In the genomic region with DNA sequence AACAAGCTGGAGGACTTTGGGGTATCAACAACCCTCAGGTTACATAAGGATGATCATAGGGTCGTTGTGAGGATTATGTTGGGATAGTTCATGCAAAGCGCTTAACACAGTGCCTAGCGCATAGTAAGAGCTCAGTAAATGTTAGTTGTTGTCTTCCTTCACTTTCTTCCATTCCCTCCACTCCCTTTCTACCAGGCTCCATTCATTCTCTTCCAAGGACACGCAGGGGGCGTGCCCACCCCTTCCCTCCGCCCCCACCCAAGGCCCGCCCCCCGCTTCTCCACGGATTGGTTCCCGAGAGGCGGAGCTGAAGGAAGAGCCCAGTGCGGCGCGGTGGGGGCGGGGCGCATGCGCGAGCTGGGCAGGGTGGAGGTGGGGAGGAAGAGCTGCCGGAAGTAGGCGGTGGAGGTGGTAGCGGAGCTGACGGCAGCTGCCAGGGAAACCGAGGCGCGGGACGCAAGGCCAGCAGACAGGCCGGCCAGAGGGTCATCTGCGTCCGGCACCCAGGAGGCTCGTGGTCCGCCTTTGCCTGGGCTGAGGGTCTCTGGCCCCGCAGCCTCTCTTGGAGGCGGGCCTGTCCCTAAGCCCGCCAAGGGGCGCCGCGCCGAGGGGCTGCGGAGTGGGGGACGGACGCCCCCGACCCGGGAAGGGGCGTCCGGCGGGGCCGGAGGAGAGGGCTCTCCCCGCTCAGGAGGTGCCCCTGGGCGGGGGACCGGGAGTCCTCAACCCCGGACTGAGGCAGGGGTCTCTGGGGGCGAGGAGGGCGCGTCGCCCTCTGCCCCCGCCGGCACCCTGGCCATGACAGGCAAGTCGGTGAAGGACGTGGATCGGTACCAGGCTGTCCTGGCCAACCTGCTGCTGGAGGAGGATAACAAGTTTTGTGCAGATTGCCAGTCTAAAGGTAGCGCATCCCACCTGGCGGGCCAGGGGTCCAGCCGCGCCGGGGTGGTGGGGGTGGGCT, we compare ENCODE assay signal across 8 cellular contexts. TPM values are rescaled to one million over a fixed set of nuclear protein-coding genes. Genes with fewer than 3 reads are reported as not detected.
DNase-seq lines count a peak whose midpoint lies in the region; ATAC-seq lines count a peak whose summit lies in the region.

A gene (plus strand): TSS at position 405 of the 961 bp plus-strand sequence. CDS start 394 bp downstream, at position 799.

- peak within 1 kb of the TSS; percentile 78 to 98 (median 93) for H3K4me2 ChIP-seq in BLaER1 treated with 17β-estradiol and CSF1 and Interleukin-3, amounts not matched to agents 10 nM and 100 nM

- peak within 1 kb of the TSS; percentile 96 to 100 (median 100) for H3K4me3 ChIP-seq in BLaER1 treated with 17β-estradiol and CSF1 and Interleukin-3, amounts not matched to agents 10 nM and 100 nM

- H3K27me3 ChIP-seq in BLaER1 treated with 17β-estradiol and CSF1 and Interleukin-3, amounts not matched to agents 10 nM and 100 nM: no peaks in the 10 kb centered on the region

- peak within 1 kb of the TSS; percentile 92 to 100 (median 94) for H3K9ac ChIP-seq in BLaER1 treated with 17β-estradiol and CSF1 and Interleukin-3, amounts not matched to agents 10 nM and 100 nM

- peaks cover 11 to 51% (median 18%) of the 10 kb centered on the region in 10 experiments for H3K4me1 ChIP-seq in BLaER1 treated with 17β-estradiol and CSF1 and Interleukin-3, amounts not matched to agents 10 nM and 100 nM

- ATAC-seq in GM19372 (IDR thresholded peaks at IDR 0.05; ENCODE audit: low read depth, unreplicated experiment) (peak; percentile 83), HG03521 (IDR thresholded peaks at IDR 0.05; ENCODE audit: unreplicated experiment) (peak; percentile 86), left lobe of liver (peak; percentile 93)

- peaks cover 0 to 15% (median 0%) of the 10 kb centered on the region in 11 experiments; a peak in 5 of 22 replicates for H4K20me1 ChIP-seq in BLaER1 treated with 17β-estradiol and CSF1 and Interleukin-3, amounts not matched to agents 10 nM and 100 nM

- peaks cover 12 to 29% (median 22%) of the 10 kb centered on the region in 11 experiments; a peak in 19 of 22 replicates for H3K36me3 ChIP-seq in BLaER1 treated with 17β-estradiol and CSF1 and Interleukin-3, amounts not matched to agents 10 nM and 100 nM

- peak within 1 kb of the TSS; percentile 86 to 99 (median 90) for H3K27ac ChIP-seq in BLaER1 treated with 17β-estradiol and CSF1 and Interleukin-3, amounts not matched to agents 10 nM and 100 nM

- peaks cover 0 to 5% (median 0%) of the 10 kb centered on the region in 11 experiments; a peak in 1 of 22 replicates for H3K9me3 ChIP-seq in BLaER1 treated with 17β-estradiol and CSF1 and Interleukin-3, amounts not matched to agents 10 nM and 100 nM (replicated peaks in 1 of 11)

- DNase-seq in NCI-H748 treated with DMSO at 0.1 percent for 48 hours (lab: John Stamatoyannopoulos, UW) (peak; percentile 100), dedifferentiated amniotic fluid mesenchymal stem cell (ENCODE audit: extremely low spot score) (peak; percentile 96), left lobe of liver (ENCODE audit: low spot score) (peak; percentile 98)
- peak; percentile 89 to 94 for DNase-seq in activated CD4-positive, alpha-beta T cell treated with anti-CD3 and anti-CD28 coated beads, Interleukin-2, amount 50 U/mL, for 24 hours (ENCODE audit: low read depth in 1 of 2, low spot score in 1 of 2)
- DNase-seq in stimulated activated CD4-positive, alpha-beta T cell treated with anti-CD3 and anti-CD28 coated beads, Interleukin-2, amount 100 ng/mL, for 4 hours (ENCODE audit: low read depth): peak; percentile 93

RNA-seq across cellular contexts. Expression of the gene that starts here (rescaled TPM):
- total RNA-seq in left lobe of liver: 36.4 TPM

Comparison
In these comparisons a context has a peak if more than half of its experiments do, and no peak if none do; other contexts are left out.
1. Peak in every context shown above with its lines: DNase-seq, ATAC-seq, H3K4me3 ChIP-seq and H3K27ac ChIP-seq.